ENCODE assay signal across 11 cellular contexts in genomic region chr12:94571556-94571955, GRCh38.
DNase-seq lines count a peak whose midpoint lies in the region; TF ChIP-seq lines count a peak whose summit lies in the region.
"Had no signal": no experiment of that assay in that cellular context is flagged by ENCODE, and none has a peak within 500 bp of the region (broad histone marks: within the 10 kb centered on the region; RNA-seq: fewer than 3 reads in every experiment).

No MANE protein-coding gene starts in this region.

- H3K27ac ChIP-seq in GM23248: no peak overlapping the region
- H3K27ac ChIP-seq in trophoblast cell (ENCODE audit: low read depth, low read length): no peak overlapping the region
- H3K27ac ChIP-seq: KMS-11, SJSA1 had no signal

- no peak overlapping the region for H3K23ac ChIP-seq in trophoblast cell (ENCODE audit: low read length)

- no peaks in the 10 kb centered on the region for H4K20me1 ChIP-seq in GM23248 (ENCODE audit: insufficient read depth)

- H3K4me2 ChIP-seq in GM23248 (ENCODE audit: unreplicated experiment) (no peak overlapping the region), trophoblast cell (ENCODE audit: low read length) (no peak overlapping the region)
- H3K4me2 ChIP-seq: KMS-11 had no signal

- TF ChIP-seq CTCF in epithelial cell of proximal tubule (conservative IDR thresholded peaks at IDR 0.05; ENCODE audit: low read depth, low read length): no peak

- no peak overlapping the region for H3K4me3 ChIP-seq in GM23248
- no peak overlapping the region for H3K4me3 ChIP-seq in epithelial cell of proximal tubule (ENCODE audit: low read depth, low read length)
- no peak overlapping the region for H3K4me3 ChIP-seq in trophoblast cell (ENCODE audit: low read depth, low read length)
- H3K4me3 ChIP-seq: SJSA1 had no signal

- no peak overlapping the region for H4K91ac ChIP-seq in trophoblast cell (ENCODE audit: low read depth, low read length)

- H4K12ac ChIP-seq in trophoblast cell (ENCODE audit: low read depth, low read length): no peak overlapping the region

- no peak overlapping the region for H4K8ac ChIP-seq in trophoblast cell (ENCODE audit: low read depth, low read length)

- H2AFZ ChIP-seq in GM23248 (no peak overlapping the region), trophoblast cell (ENCODE audit: insufficient read depth, low read length, poor library complexity) (no peak overlapping the region)

- H2BK5ac ChIP-seq in trophoblast cell (ENCODE audit: low read depth, low read length, poor library complexity): no peak overlapping the region

- H2BK12ac ChIP-seq in trophoblast cell (ENCODE audit: low read length): no peak overlapping the region

- H2BK120ac ChIP-seq in trophoblast cell (ENCODE audit: insufficient read depth, low read length, poor library complexity): no peak overlapping the region

- H3K79me2 ChIP-seq in GM23248 (ENCODE audit: insufficient read depth): no peaks in the 10 kb centered on the region
- H3K79me2 ChIP-seq in trophoblast cell (ENCODE audit: control insufficient read depth, insufficient read depth, low read length, poor library complexity): no peaks in the 10 kb centered on the region

- no peaks in the 10 kb centered on the region for H3F3A ChIP-seq in GM23248 (ENCODE audit: insufficient read depth)

- peak; percentile 33 for DNase-seq in GM23248
- peak; percentile 84 for DNase-seq in NCI-H2227 (lab: John Stamatoyannopoulos, UW; ENCODE audit: unreplicated experiment)
- peak; percentile 89 for DNase-seq in epithelial cell of proximal tubule (ENCODE audit: low read depth)
- DNase-seq in trophoblast cell: peak; percentile 79 to 80
- DNase-seq in Kasumi-1 (lab: John Stamatoyannopoulos, UW): no peak
- no peak for DNase-seq in stimulated activated CD8-positive, alpha-beta memory T cell treated with anti-CD3 and anti-CD28 coated beads, Interleukin-4, amount 100 ng/mL, for 48 hours
- DNase-seq in inferior parietal cortex (ENCODE audit: extremely low spot score): no peak
- DNase-seq in NCI-H1048 (lab: John Stamatoyannopoulos, UW): no peak
- DNase-seq: H9 had no signal

- H3K9ac ChIP-seq in GM23248: no peak overlapping the region
- H3K9ac ChIP-seq in trophoblast cell (ENCODE audit: low read length): no peak overlapping the region
- H3K9ac ChIP-seq: KMS-11 had no signal

- H3K4me1 ChIP-seq in GM23248 (ENCODE audit: insufficient read depth): no peaks in the 10 kb centered on the region
- peaks cover 3 to 9% of the 10 kb centered on the region in 2 experiments for H3K4me1 ChIP-seq in trophoblast cell (ENCODE audit: control insufficient read depth in 1 of 2, insufficient read depth in 2 of 2, low read length in 2 of 2)

- H3K14ac ChIP-seq in trophoblast cell (ENCODE audit: low read length): no peak overlapping the region

- H3K4ac ChIP-seq in trophoblast cell (ENCODE audit: low read depth, low read length): no peak overlapping the region

- in situ Hi-C loops in GM23248 (cut with MboI): loop anchor here (25.0 kb wide), 1 partner anchor 766 kb away; no protein-coding TSS in a partner anchor

- H3K36me3 ChIP-seq in GM23248 (ENCODE audit: low read depth): no peaks in the 10 kb centered on the region
- peaks cover 2 to 21% of the 10 kb centered on the region in 2 experiments for H3K36me3 ChIP-seq in trophoblast cell (ENCODE audit: control insufficient read depth in 1 of 2, insufficient read depth in 2 of 2, low read length in 2 of 2)
- H3K36me3 ChIP-seq: SJSA1 had no signal

- no peak overlapping the region for H3K18ac ChIP-seq in trophoblast cell (ENCODE audit: low read length)

- 67 to 70% methylated on average over 12 of the region's 12 CpGs for WGBS in GM23248 (ENCODE audit: low coverage in 1 of 2, low lambda C conversion rate in 2 of 2, missing lambda C conversion rate in 2 of 2), 2 experiments
- WGBS in trophoblast cell (ENCODE audit: extremely low coverage, insufficient coverage, insufficient read length): no CpG with 5 or more reads among the region's 12 CpGs

- H2AK5ac ChIP-seq in trophoblast cell (ENCODE audit: low read length): no peak overlapping the region

- no peaks in the 10 kb centered on the region for H3K9me2 ChIP-seq in GM23248 (ENCODE audit: insufficient read depth)

- no peaks in the 10 kb centered on the region for H3K79me1 ChIP-seq in trophoblast cell (ENCODE audit: low read length)

- H3K9me3 ChIP-seq in GM23248 (ENCODE audit: low read depth) (no peaks in the 10 kb centered on the region), trophoblast cell (ENCODE audit: insufficient read depth, low read depth, low read length) (peaks cover 2% of the 10 kb centered on the region)

- H3K27me3 ChIP-seq in GM23248 (replicated peaks; ENCODE audit: insufficient read depth) (no peaks in the 10 kb centered on the region), trophoblast cell (ENCODE audit: insufficient read depth, low read length) (no peaks in the 10 kb centered on the region)
- H3K27me3 ChIP-seq: SJSA1 had no signal

Comparison
In these comparisons a context has a peak if more than half of its experiments do, and no peak if none do; other contexts are left out.
1. DNase-seq: peak in GM23248 (single experiment), NCI-H2227 (single experiment), epithelial cell of proximal tubule (single experiment) and trophoblast cell (2 of 2); none in Kasumi-1 (0 of 2), stimulated activated CD8-positive, alpha-beta memory T cell treated with anti-CD3 and anti-CD28 coated beads, Interleukin-4, amount 100 ng/mL, for 48 hours (single experiment), inferior parietal cortex (single experiment) and NCI-H1048 (single experiment).